In genomic region chr11:9039863-9040262, GRCh38 we compare ENCODE assay signal across 23 cellular contexts. TPM values are rescaled to one million over a fixed set of nuclear protein-coding genes. Genes with fewer than 3 reads are reported as not detected.
"Had no signal": no experiment of that assay in that cellular context is flagged by ENCODE, and none has a peak within 500 bp of the region (broad histone marks: within the 10 kb centered on the region; RNA-seq: fewer than 3 reads in every experiment).

No MANE protein-coding gene starts in this region.

- H3K4me1 ChIP-seq: esophagus muscularis mucosa, foreskin keratinocyte, gastroesophageal sphincter had no signal

- ATAC-seq: gastroesophageal sphincter, heart left ventricle, left cardiac atrium, left ventricle myocardium superior, mucosa of descending colon had no signal

- H3K4me1 Mint-ChIP-seq: immature natural killer cell, mesothelial cell of epicardium, naive B cell had no signal

- H3K9me3 Mint-ChIP-seq: immature natural killer cell, mesothelial cell of epicardium, naive B cell had no signal

- FAIRE-seq: colon, endothelial cell of umbilical vein, frontal cortex, keratinocyte had no signal

- H3K27me3 ChIP-seq: dorsolateral prefrontal cortex, esophagus muscularis mucosa, gastroesophageal sphincter, heart left ventricle, hepatocyte, left lung had no signal

- H3K4me3 Mint-ChIP-seq: immature natural killer cell, mesothelial cell of epicardium, naive B cell had no signal

- H3K27ac Mint-ChIP-seq: immature natural killer cell, mesothelial cell of epicardium, naive B cell had no signal

- H3K27ac ChIP-seq: coronary artery, dorsolateral prefrontal cortex, esophagus muscularis mucosa, foreskin keratinocyte, gastroesophageal sphincter, heart left ventricle, hepatocyte, left lung, lower lobe of right lung had no signal

- H3K4me3 ChIP-seq: coronary artery, dorsolateral prefrontal cortex, esophagus muscularis mucosa, gastroesophageal sphincter, heart left ventricle, hepatocyte, left lung, lower lobe of right lung, mucosa of descending colon had no signal

- H3K4me2 ChIP-seq: hepatocyte had no signal

- H3K36me3 ChIP-seq: esophagus muscularis mucosa, gastroesophageal sphincter, heart left ventricle, left lung, lower lobe of right lung had no signal

- H3K9me3 ChIP-seq: esophagus muscularis mucosa, gastroesophageal sphincter, heart left ventricle, left lung, lower lobe of right lung, mucosa of descending colon had no signal

- H3K79me2 ChIP-seq: hepatocyte had no signal

- H2AFZ ChIP-seq: hepatocyte had no signal

- H3K36me3 Mint-ChIP-seq: immature natural killer cell, mesothelial cell of epicardium, naive B cell had no signal

- DNase-seq: dermis blood vessel endothelial cell; dorsolateral prefrontal cortex; effector CD4-positive, alpha-beta T cell; effector memory CD4-positive, alpha-beta T cell; heart left ventricle; hypothalamus; immature natural killer cell; left cardiac atrium; left ventricle myocardium superior; lower lobe of right lung; mucosa of descending colon; naive B cell had no signal

RNA-seq across cellular contexts. Expression of gene SCUBE2, which starts 51.5 kb away (rescaled TPM):
- polyA plus RNA-seq: immature natural killer cell had no signal
